Comparison of ENCODE assay signal across 8 cellular contexts in genomic region chr16:29926675-29927522, GRCh38. TPM values are rescaled to one million over a fixed set of nuclear protein-coding genes. Genes with fewer than 3 reads are reported as not detected.
DNase-seq lines count a peak whose midpoint lies in the region; ATAC-seq, FAIRE-seq and TF ChIP-seq lines count a peak whose summit lies in the region.

No MANE protein-coding gene starts in this region.

- H3K36me3 ChIP-seq in BE2C: no peaks in the 10 kb centered on the region
- no peaks in the 10 kb centered on the region for H3K36me3 ChIP-seq in endocrine pancreas (ENCODE audit: control insufficient read depth, insufficient read depth, low read length)

- ATAC-seq in GM21717 (IDR thresholded peaks at IDR 0.05; ENCODE audit: unreplicated experiment): peak; percentile 14

- H3K4me3 ChIP-seq in BE2C (ENCODE audit: low read depth, low read length) (peak overlapping the region; percentile 82), endocrine pancreas (ENCODE audit: control insufficient read depth, insufficient read depth, low read length) (peak overlapping the region; percentile 58), mononuclear cell (ENCODE audit: low read length) (peak overlapping the region; percentile 97)

- peak; percentile 20 for DNase-seq in BE2C
- DNase-seq in urothelium cell line (ENCODE audit: low spot score): peak; percentile 31
- DNase-seq in NCI-H187 (lab: John Stamatoyannopoulos, UW): no peak
- DNase-seq in activated CD4-positive, alpha-beta T cell treated with anti-CD3 and anti-CD28 coated beads for 4 hours: no peak

- H3K9me3 ChIP-seq in BE2C: no peaks in the 10 kb centered on the region
- H3K9me3 ChIP-seq in endocrine pancreas (ENCODE audit: control insufficient read depth, low read length): no peaks in the 10 kb centered on the region
- no peaks in the 10 kb centered on the region for H3K9me3 ChIP-seq in mononuclear cell (ENCODE audit: low read depth, low read length)

- H3K4me1 ChIP-seq in BE2C (no peaks in the 10 kb centered on the region), endocrine pancreas (ENCODE audit: control insufficient read depth, insufficient read depth, low read length) (no peaks in the 10 kb centered on the region), mononuclear cell (ENCODE audit: insufficient read depth, low read length) (peaks cover 30% of the 10 kb centered on the region)

- H3K27me3 ChIP-seq in BE2C (no peaks in the 10 kb centered on the region), endocrine pancreas (ENCODE audit: control insufficient read depth, insufficient read depth, low read length) (no peaks in the 10 kb centered on the region), mononuclear cell (ENCODE audit: insufficient read depth, low read length) (no peaks in the 10 kb centered on the region)

- TF ChIP-seq CTCF in BE2C (IDR thresholded peaks at IDR 0.05; ENCODE audit: low read depth, low read length): no peak

- FAIRE-seq in urothelium cell line (lab: Jason Lieb, UNC): no peak

- peak overlapping the region; percentile 77 for H3K9ac ChIP-seq in endocrine pancreas (ENCODE audit: control insufficient read depth, insufficient read depth, low read length)

TF ChIP-seq in PFSK-1, 5 proteins besides CTCF, POLR2A, EP300 and RAD21:
- TF ChIP-seq FOXP2 (optimal IDR thresholded peaks at IDR 0.05; ENCODE audit: borderline replicate concordance, extremely low read depth, extremely low read length, insufficient read depth) (no peak), TAF1 (IDR thresholded peaks at IDR 0.05; ENCODE audit: borderline replicate concordance, insufficient read depth, low read length) (0 out of 2 replicates have a peak, but pooled peaks have one; percentile 18)

RNA-seq across cellular contexts. Expression of gene KCTD13, which starts 0.9 kb away (rescaled TPM):
- 31.6 TPM for polyA plus RNA-seq in BE2C (2012; ENCODE audit: insufficient read depth, insufficient read length, low read depth)
- polyA plus RNA-seq in PFSK-1 (2012; ENCODE audit: insufficient read length, low read depth): 50.5 TPM
- total RNA-seq in mononuclear cell: 21.5 TPM

RNA-seq across cellular contexts. Expression of gene ASPHD1, which starts 26.6 kb away (rescaled TPM):
- 85.1 TPM for polyA plus RNA-seq in BE2C (2012; ENCODE audit: insufficient read depth, insufficient read length, low read depth)
- polyA plus RNA-seq in PFSK-1 (2012; ENCODE audit: insufficient read length, low read depth): 9.1 TPM
- total RNA-seq in mononuclear cell: not detected

RNA-seq across cellular contexts. Expression of gene SEZ6L2, which starts 27.5 kb away (rescaled TPM):
- 146 TPM for polyA plus RNA-seq in BE2C (2012; ENCODE audit: insufficient read depth, insufficient read length, low read depth)
- polyA plus RNA-seq in PFSK-1 (2012; ENCODE audit: insufficient read length, low read depth): 38.4 TPM
- under 0.01 TPM for total RNA-seq in mononuclear cell

RNA-seq across cellular contexts. Expression of gene TMEM219, which starts 35.0 kb away (rescaled TPM):
- 113 TPM for polyA plus RNA-seq in BE2C (2012; ENCODE audit: insufficient read depth, insufficient read length, low read depth)
- 69.5 TPM for polyA plus RNA-seq in PFSK-1 (2012; ENCODE audit: insufficient read length, low read depth)
- total RNA-seq in mononuclear cell: 61.1 TPM

RNA-seq across cellular contexts. Expression of gene TAOK2, which starts 46.8 kb away (rescaled TPM):
- 57.8 TPM for polyA plus RNA-seq in BE2C (2012; ENCODE audit: insufficient read depth, insufficient read length, low read depth)
- 19.2 TPM for polyA plus RNA-seq in PFSK-1 (2012; ENCODE audit: insufficient read length, low read depth)
- total RNA-seq in mononuclear cell: 10.5 TPM

Comparison
In these comparisons a context has a peak if more than half of its experiments do, and no peak if none do; other contexts are left out.
1. DNase-seq: peak in BE2C (single experiment) and urothelium cell line (single experiment); none in NCI-H187 (0 of 2) and activated CD4-positive, alpha-beta T cell treated with anti-CD3 and anti-CD28 coated beads for 4 hours (0 of 2).
2. Peak in every context shown above with its lines, with median percentiles within 50 percentile points of each other: H3K4me3 ChIP-seq.